12 cellular contexts compared by ENCODE assay signal in genomic region chr7:39228946-39229345, GRCh38.
DNase-seq lines count a peak whose midpoint lies in the region; ATAC-seq, FAIRE-seq and TF ChIP-seq lines count a peak whose summit lies in the region.
"Had no signal": no experiment of that assay in that cellular context is flagged by ENCODE, and none has a peak within 500 bp of the region (broad histone marks: within the 10 kb centered on the region; RNA-seq: fewer than 3 reads in every experiment).

No MANE protein-coding gene starts in this region.

- FAIRE-seq in astrocyte (lab: Jason Lieb, UNC) (peak; percentile 54), RCC 7860 (lab: Jason Lieb, UNC) (no peak)

- no peaks in the 10 kb centered on the region for H3K9me2 ChIP-seq in GM23338 (ENCODE audit: insufficient read depth)

- H3K27me3 Mint-ChIP-seq in GM23338 (ENCODE audit: insufficient read depth, low read depth, poor library complexity), result peaks cover 2% of the 10 kb centered on the region
- peaks cover 1% of the 10 kb centered on the region for H3K27me3 Mint-ChIP-seq in astrocyte (ENCODE audit: low read depth, unreplicated experiment)
- H3K27me3 Mint-ChIP-seq in activated T-helper 17 cell treated with anti-CD3 and anti-CD28 coated beads, Interleukin-2, amount 50 U/mL, for 72 hours, result no peaks in the 10 kb centered on the region

- H3K4me3 Mint-ChIP-seq in GM23338 (no peak overlapping the region), astrocyte (ENCODE audit: unreplicated experiment) (no peak overlapping the region)
- H3K4me3 Mint-ChIP-seq in activated T-helper 17 cell treated with anti-CD3 and anti-CD28 coated beads, Interleukin-2, amount 50 U/mL, for 72 hours, result no peak overlapping the region
- H3K4me3 Mint-ChIP-seq: nephron; T-helper 1 cell treated with Interleukin-12 subunit alpha and Interleukin-12 subunit beta and Interleukin-4 antibody, amounts not matched to agents 30 μg/mL and 1 μg/mL, for 36 hours had no signal

- H3K27me3 ChIP-seq in GM23338 (ENCODE audit: insufficient read depth) (no peaks in the 10 kb centered on the region), astrocyte (ENCODE audit: insufficient read depth, low read length) (no peaks in the 10 kb centered on the region)

- H3K4me1 Mint-ChIP-seq in GM23338, result peaks cover 14% of the 10 kb centered on the region
- H3K4me1 Mint-ChIP-seq in astrocyte (ENCODE audit: low read depth, unreplicated experiment), result peaks cover 38% of the 10 kb centered on the region
- no peaks in the 10 kb centered on the region for H3K4me1 Mint-ChIP-seq in activated T-helper 17 cell treated with anti-CD3 and anti-CD28 coated beads, Interleukin-2, amount 50 U/mL, for 72 hours

- H3K36me3 Mint-ChIP-seq in GM23338 (ENCODE audit: low read depth) (no peaks in the 10 kb centered on the region), astrocyte (ENCODE audit: low read depth, unreplicated experiment) (no peaks in the 10 kb centered on the region)
- no peaks in the 10 kb centered on the region for H3K36me3 Mint-ChIP-seq in activated T-helper 17 cell treated with anti-CD3 and anti-CD28 coated beads, Interleukin-2, amount 50 U/mL, for 72 hours (ENCODE audit: low read depth)

- H2AFZ ChIP-seq in GM23338 (no peak overlapping the region), astrocyte (ENCODE audit: low read depth, low read length) (no peak overlapping the region)

- H3K9me3 ChIP-seq in astrocyte (ENCODE audit: insufficient read depth, low read depth, low read length), result no peaks in the 10 kb centered on the region

- no peak for TF ChIP-seq CTCF in GM23338 (conservative IDR thresholded peaks at IDR 0.05; ENCODE audit: low read depth in 2 of 2)
- no peak for TF ChIP-seq CTCF in astrocyte (IDR thresholded peaks at IDR 0.05; ENCODE audit: insufficient read depth, low read depth, low read length)

- H3K4me2 ChIP-seq in GM23338 (no peak overlapping the region), astrocyte (ENCODE audit: low read length) (no peak overlapping the region)

- peaks cover 13% of the 10 kb centered on the region for H3K4me1 ChIP-seq in GM23338 (ENCODE audit: insufficient read depth)
- no peaks in the 10 kb centered on the region for H3K4me1 ChIP-seq in astrocyte (ENCODE audit: insufficient read depth, low read length)

- no peaks in the 10 kb centered on the region for H3F3A ChIP-seq in GM23338 (replicated peaks; ENCODE audit: low read depth)

- no peaks in the 10 kb centered on the region for H4K20me1 ChIP-seq in GM23338 (replicated peaks; ENCODE audit: insufficient read depth)
- no peaks in the 10 kb centered on the region for H4K20me1 ChIP-seq in astrocyte (ENCODE audit: insufficient read depth, low read length)

- no peak overlapping the region; the same call in 1 of the 2 replicates for H3K27ac ChIP-seq in GM23338 (ENCODE audit: low read depth)
- no peak overlapping the region for H3K27ac ChIP-seq in astrocyte (ENCODE audit: low read depth, low read length)

- no peak overlapping the region for H3K4me3 ChIP-seq in GM23338
- H3K4me3 ChIP-seq in astrocyte (ENCODE audit: insufficient read depth, low read depth, low read length), result no peak overlapping the region

- H3K27ac Mint-ChIP-seq in GM23338 (no peak overlapping the region), astrocyte (ENCODE audit: unreplicated experiment) (peak overlapping the region; percentile 58)
- no peak overlapping the region for H3K27ac Mint-ChIP-seq in activated T-helper 17 cell treated with anti-CD3 and anti-CD28 coated beads, Interleukin-2, amount 50 U/mL, for 72 hours
- H3K27ac Mint-ChIP-seq: nephron; T-helper 1 cell treated with Interleukin-12 subunit alpha and Interleukin-12 subunit beta and Interleukin-4 antibody, amounts not matched to agents 30 μg/mL and 1 μg/mL, for 36 hours had no signal

- H3K9ac ChIP-seq in astrocyte (ENCODE audit: low read length), result no peak overlapping the region

- no peaks in the 10 kb centered on the region for H3K79me2 ChIP-seq in GM23338 (replicated peaks; ENCODE audit: insufficient read depth)
- H3K79me2 ChIP-seq in astrocyte (ENCODE audit: insufficient read depth, low read length), result no peaks in the 10 kb centered on the region

- H3K36me3 ChIP-seq in GM23338 (ENCODE audit: insufficient read depth) (no peaks in the 10 kb centered on the region), astrocyte (ENCODE audit: insufficient read depth, low read length) (no peaks in the 10 kb centered on the region)

- H3K9me3 Mint-ChIP-seq in GM23338 (no peaks in the 10 kb centered on the region), astrocyte (ENCODE audit: unreplicated experiment) (no peaks in the 10 kb centered on the region)
- H3K9me3 Mint-ChIP-seq in activated T-helper 17 cell treated with anti-CD3 and anti-CD28 coated beads, Interleukin-2, amount 50 U/mL, for 72 hours, result no peaks in the 10 kb centered on the region
- H3K9me3 Mint-ChIP-seq: nephron; T-helper 1 cell treated with Interleukin-12 subunit alpha and Interleukin-12 subunit beta and Interleukin-4 antibody, amounts not matched to agents 30 μg/mL and 1 μg/mL, for 36 hours had no signal

- peak; percentile 42 for DNase-seq in GM23338 (ENCODE audit: low spot score)
- DNase-seq in NCI-H2107 treated with DMSO at 0.1 percent for 48 hours (lab: John Stamatoyannopoulos, UW; ENCODE audit: unreplicated experiment), result peak; percentile 79
- peak; percentile 48 for DNase-seq in astrocyte (ENCODE audit: low read depth)
- DNase-seq in renal cortical epithelial cell (ENCODE audit: low read depth), result peak; percentile 6
- DNase-seq in RCC 7860 (ENCODE audit: low spot score), result no peak
- DNase-seq: effector memory CD4-positive, alpha-beta T cell; left cardiac atrium; NCI-H1048 had no signal

- ATAC-seq in GM23338 (peak; percentile 87), GM21423 (IDR thresholded peaks at IDR 0.05; ENCODE audit: unreplicated experiment) (no peak)
- no peak for ATAC-seq in activated T-helper 17 cell treated with anti-CD3 and anti-CD28 coated beads, Interleukin-2, amount 50 U/mL, for 72 hours (replicated peaks)
- ATAC-seq: left cardiac atrium had no signal

TF ChIP-seq in GM23338, 12 proteins besides CTCF, POLR2A, EP300 and RAD21 (continues in another document):
- TF ChIP-seq NANOG (IDR thresholded peaks at IDR 0.05; ENCODE audit: borderline replicate concordance), result no peak
- TF ChIP-seq REST (IDR thresholded peaks at IDR 0.05; ENCODE audit: unreplicated experiment), result no peak
